8 cellular contexts compared by ENCODE assay signal in genomic region chr22:41939981-41940852, GRCh38. TPM values are rescaled to one million over a fixed set of nuclear protein-coding genes. Genes with fewer than 3 reads are reported as not detected.
A peak's percentile ranks its signal among the peaks of the same experiment; 100 is the strongest.
DNase-seq lines count a peak whose midpoint lies in the region; ATAC-seq and TF ChIP-seq lines count a peak whose summit lies in the region.

No MANE protein-coding gene starts in this region.

- peak overlapping the region; percentile 2; the same call in 1 of the 2 replicates for H2AK5ac ChIP-seq in IMR-90 (ENCODE audit: low read depth, low read length)

- H2AK9ac ChIP-seq in IMR-90 (replicated peaks; ENCODE audit: low read depth, low read length, poor library complexity), result no peak overlapping the region

- H2BK20ac ChIP-seq in IMR-90 (ENCODE audit: low read depth, low read length), result no peak overlapping the region

- no peak for TF ChIP-seq CTCF in GM10266 (IDR thresholded peaks at IDR 0.05; ENCODE audit: control insufficient read depth, insufficient read depth, low read depth, missing control alignments)
- TF ChIP-seq CTCF in IMR-90 (conservative IDR thresholded peaks at IDR 0.05; ENCODE audit: low read depth, low read length), result no peak
- no peak for TF ChIP-seq CTCF in gastroesophageal sphincter (IDR thresholded peaks at IDR 0.05)

- H3K14ac ChIP-seq in IMR-90 (replicated peaks; ENCODE audit: low read depth, low read length), result no peak overlapping the region

- H2BK15ac ChIP-seq in IMR-90 (ENCODE audit: low read depth, low read length), result no peak overlapping the region

- H3K79me1 ChIP-seq in IMR-90 (ENCODE audit: low read depth in 1 of 2, low read length in 2 of 2), result peaks cover 0 to 17% of the 10 kb centered on the region in 2 experiments; a peak in 2 of 4 replicates

- no peak overlapping the region for H3K18ac ChIP-seq in IMR-90 (ENCODE audit: low read depth, low read length)

- DNase-seq in GM10266 (ENCODE audit: extremely low spot score), result peak; percentile 79
- no peak for DNase-seq in IMR-90
- DNase-seq in activated CD8-positive, alpha-beta memory T cell treated with anti-CD3 and anti-CD28 coated beads, Interleukin-2, amount 50 U/mL, for 1 hour (ENCODE audit: extremely low read depth), result peak; percentile 92
- DNase-seq in stimulated activated CD4-positive, alpha-beta T cell treated with anti-CD3 and anti-CD28 coated beads, Interleukin-4, amount 100 ng/mL, for 4 hours, result peak; percentile 83 to 96
- no peak for DNase-seq in cerebellar nuclear complex (lab: John Stamatoyannopoulos, UW)
- no peak for DNase-seq in NCI-H187 (lab: John Stamatoyannopoulos, UW)

- H3K4me3 ChIP-seq in IMR-90 (ENCODE audit: insufficient read depth, low read depth, low read length) (no peak overlapping the region), gastroesophageal sphincter (no peak overlapping the region)

- H3K4me2 ChIP-seq in IMR-90 (ENCODE audit: low read depth, low read length), result no peak overlapping the region

- TF ChIP-seq EP300 in gastroesophageal sphincter (IDR thresholded peaks at IDR 0.05), result no peak

- H4K8ac ChIP-seq in IMR-90 (ENCODE audit: low read depth in 2 of 2, low read length in 2 of 2), result peak overlapping the region in 1 of 2 experiments; percentile 16; a peak in 1 of 4 replicates

- WGBS in IMR-90 (ENCODE audit: extremely low coverage in 2 of 2, insufficient read length in 1 of 2), 2 experiments, result 78% methylated on average over 4 of the region's 13 CpGs; no CpG with 5 or more reads in 1 of the 2 experiments
- 81 to 83% methylated on average over 7 to 10 of the region's 13 CpGs for WGBS in gastroesophageal sphincter (ENCODE audit: low coverage in 1 of 2), 2 donors

- intact Hi-C loops in IMR-90 (cut with micrococcal nuclease), result no loop called here

- H3K9me3 ChIP-seq in IMR-90 (ENCODE audit: control insufficient read depth, insufficient read depth, low read length), result no peaks in the 10 kb centered on the region
- no peaks in the 10 kb centered on the region for H3K9me3 ChIP-seq in gastroesophageal sphincter

- H3K9ac ChIP-seq in IMR-90 (ENCODE audit: low read depth, low read length), result no peak overlapping the region

- CTCF ChIA-PET in IMR-90 (lab: Yijun Ruan, JAX), result interaction anchor here (0.6 to 2.0 kb wide), 11 partner anchors 12 to 246 kb away, joined by 3 to 26 read pairs (median 4); partner anchors contain the start of gene TNFRSF13C

- in situ Hi-C loops in IMR-90 (cut with MboI; ENCODE audit: low sequenced_read_pairs), result loop anchor here (5.0 kb wide), 1 partner anchor 243 kb away; the partner anchor contains the start of gene MEI1

- peak overlapping the region; percentile 71 for H2AFZ ChIP-seq in IMR-90 (replicated peaks; ENCODE audit: low read length, poor library complexity)

- H3K9me1 ChIP-seq in IMR-90 (ENCODE audit: insufficient read depth, low read length), result no peaks in the 10 kb centered on the region

- H3K23ac ChIP-seq in IMR-90 (ENCODE audit: low read depth, low read length), result no peak overlapping the region

- POLR2A ChIA-PET in IMR-90 (lab: Charles Lee; ENCODE audit: unreplicated experiment), result interaction anchor here (0.5 kb wide), 1 partner anchor 225 kb away, joined by 3 read pairs; no protein-coding TSS in a partner anchor

- TF ChIP-seq RAD21 in IMR-90 (IDR thresholded peaks at IDR 0.05; ENCODE audit: low read length), result no peak

- no peak overlapping the region; the same call in 1 of the 2 replicates for H4K91ac ChIP-seq in IMR-90 (ENCODE audit: insufficient read depth, low read depth, low read length)

- H4K5ac ChIP-seq in IMR-90 (ENCODE audit: low read depth, low read length), result no peak overlapping the region

- dilution Hi-C loops in IMR-90 (cut with HindIII; ENCODE audit: low sequenced_read_pairs, unreplicated experiment), result no loop called here

- peak overlapping the region; percentile 15; the same call in 1 of the 2 replicates for H3K4ac ChIP-seq in IMR-90 (ENCODE audit: low read depth, low read length)

- H2BK5ac ChIP-seq in IMR-90 (ENCODE audit: low read depth, low read length, poor library complexity, severe bottlenecking), result no peak overlapping the region

- TF ChIP-seq POLR2A in IMR-90 (IDR thresholded peaks at IDR 0.05; ENCODE audit: low read depth, low read length) (no peak), gastroesophageal sphincter (IDR thresholded peaks at IDR 0.05) (no peak)

- no peak overlapping the region for H3K56ac ChIP-seq in IMR-90 (ENCODE audit: extremely low read depth, insufficient read depth, low read length)

- peaks cover 6% of the 10 kb centered on the region; the same call in 1 of the 2 replicates for H4K20me1 ChIP-seq in IMR-90 (ENCODE audit: insufficient read depth, low read length)

- H3K4me1 ChIP-seq in IMR-90 (ENCODE audit: control insufficient read depth, insufficient read depth, low read length) (peaks cover 8% of the 10 kb centered on the region), gastroesophageal sphincter (peaks cover 0 to 29% (median 6%) of the 10 kb centered on the region in 3 donors)

- BruUV-seq in IMR-90 (replicated peaks; lab: Mats Ljungman, UMichigan), result no TSS peak

- ATAC-seq in GM21367 (IDR thresholded peaks at IDR 0.05; ENCODE audit: unreplicated experiment), result peak; percentile 40
- ATAC-seq in IMR-90 (ENCODE audit: low read depth), result no peak
- no peak for ATAC-seq in gastroesophageal sphincter

- no peak overlapping the region for H2BK120ac ChIP-seq in IMR-90 (ENCODE audit: low read depth, low read length)

- H3K27me3 ChIP-seq in IMR-90 (ENCODE audit: control insufficient read depth, insufficient read depth, low read length) (no peaks in the 10 kb centered on the region), gastroesophageal sphincter (no peaks in the 10 kb centered on the region)

- H3K36me3 ChIP-seq in IMR-90 (ENCODE audit: control insufficient read depth, insufficient read depth, low read length), result no peaks in the 10 kb centered on the region
- no peaks in the 10 kb centered on the region for H3K36me3 ChIP-seq in gastroesophageal sphincter

- H3K27ac ChIP-seq in IMR-90 (ENCODE audit: insufficient read depth, low read length) (no peak overlapping the region), gastroesophageal sphincter (peak overlapping the region in 3 of 4 donors; percentile 5 to 59 (median 58))

TF ChIP-seq in IMR-90, 13 proteins besides CTCF, POLR2A, EP300 and RAD21:
- TF ChIP-seq MXI1 (IDR thresholded peaks at IDR 0.05; ENCODE audit: borderline replicate concordance, low read depth, low read length) (no peak), MAZ (IDR thresholded peaks at IDR 0.05; ENCODE audit: borderline replicate concordance, low read depth, low read length) (no peak), CHD1 (IDR thresholded peaks at IDR 0.05; ENCODE audit: low read depth, low read length) (no peak), MAFK (IDR thresholded peaks at IDR 0.05; ENCODE audit: low read depth, low read length) (no peak), BHLHE40 (IDR thresholded peaks at IDR 0.05; ENCODE audit: low read depth, low read length) (no peak), USF2 (IDR thresholded peaks at IDR 0.05; ENCODE audit: low read depth, low read length) (no peak), NFE2L2 (IDR thresholded peaks at IDR 0.05; ENCODE audit: low read depth, low read length) (no peak), RCOR1 (IDR thresholded peaks at IDR 0.05; ENCODE audit: insufficient replicate concordance, low read length) (no peak)
- TF ChIP-seq, protein P1, sequence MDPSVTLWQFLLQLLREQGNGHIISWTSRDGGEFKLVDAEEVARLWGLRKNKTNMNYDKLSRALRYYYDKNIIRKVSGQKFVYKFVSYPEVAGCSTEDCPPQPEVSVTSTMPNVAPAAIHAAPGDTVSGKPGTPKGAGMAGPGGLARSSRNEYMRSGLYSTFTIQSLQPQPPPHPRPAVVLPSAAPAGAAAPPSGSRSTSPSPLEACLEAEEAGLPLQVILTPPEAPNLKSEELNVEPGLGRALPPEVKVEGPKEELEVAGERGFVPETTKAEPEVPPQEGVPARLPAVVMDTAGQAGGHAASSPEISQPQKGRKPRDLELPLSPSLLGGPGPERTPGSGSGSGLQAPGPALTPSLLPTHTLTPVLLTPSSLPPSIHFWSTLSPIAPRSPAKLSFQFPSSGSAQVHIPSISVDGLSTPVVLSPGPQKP (IDR thresholded peaks at IDR 0.05; ENCODE audit: borderline replicate concordance, low read depth, low read length), result no peak

RNA-seq across cellular contexts. Expression of gene CENPM, which starts 6.7 kb away (rescaled TPM):
- 14.7 and 18.1 TPM in 2 replicates for total RNA-seq in IMR-90 (2012; rRNA removed)
- 20.1 and 31.3 TPM in 2 replicates for polyA plus RNA-seq in IMR-90 (2012; rRNA removed)
- polyA plus RNA-seq in IMR-90 (2012; cell fraction: cytosol; rRNA removed), result 10.5 and 19.3 TPM in 2 replicates
- 8.7 and 23.0 TPM in 2 replicates for polyA plus RNA-seq in IMR-90 (2012; cell fraction: nucleus; rRNA removed; ENCODE audit: low replicate concordance)
- total RNA-seq in gastroesophageal sphincter, result 1 to 10 TPM in 2 of 4 donors, not detected in 2; 1.9 to 3.4 TPM

RNA-seq across cellular contexts. Expression of gene TNFRSF13C, which starts 13.6 kb away (rescaled TPM):
- total RNA-seq in IMR-90 (2012; rRNA removed) (under 0.01 TPM in 1 of 2 replicates, not detected in the other), gastroesophageal sphincter (under 1 TPM in 2 of 4 donors, not detected in 2; 0.12 to 0.16 TPM)
- polyA plus RNA-seq in IMR-90 (2012; rRNA removed), result 0.14 and 0.16 TPM in 2 replicates
- polyA plus RNA-seq in IMR-90 (2012; cell fraction: cytosol; rRNA removed), result 0.08 and 0.09 TPM in 2 replicates
- polyA plus RNA-seq in IMR-90 (2012; cell fraction: nucleus; rRNA removed; ENCODE audit: low replicate concordance), result 1.1 and 1.9 TPM in 2 replicates

RNA-seq across cellular contexts. Expression of gene SHISA8, which starts 25.3 kb away (rescaled TPM):
- total RNA-seq in IMR-90 (2012; rRNA removed) (not detected in 2 replicates), gastroesophageal sphincter (not detected)
- polyA plus RNA-seq in IMR-90 (2012; rRNA removed), result not detected in 2 replicates
- not detected in 2 replicates for polyA plus RNA-seq in IMR-90 (2012; cell fraction: cytosol; rRNA removed)
- not detected in 2 replicates for polyA plus RNA-seq in IMR-90 (2012; cell fraction: nucleus; rRNA removed; ENCODE audit: low replicate concordance)

RNA-seq across cellular contexts. Expression of gene SEPTIN3, which starts 29.0 kb away (rescaled TPM):
- total RNA-seq in IMR-90 (2012; rRNA removed), result under 0.01 and 0.18 TPM in 2 replicates
- polyA plus RNA-seq in IMR-90 (2012; rRNA removed), result 0.14 and 0.15 TPM in 2 replicates
- polyA plus RNA-seq in IMR-90 (2012; cell fraction: cytosol; rRNA removed), result 0.02 and 0.13 TPM in 2 replicates
- polyA plus RNA-seq in IMR-90 (2012; cell fraction: nucleus; rRNA removed; ENCODE audit: low replicate concordance), result 0.12 and 0.17 TPM in 2 replicates
- total RNA-seq in gastroesophageal sphincter, result 1 to 10 TPM in 1 of 4 donors, under 1 TPM in 2, not detected in 1; 0.13 to 1.2 (median 0.93) TPM

Comparison
In these comparisons a context has a peak if more than half of its experiments do, and no peak if none do; other contexts are left out.
1. DNase-seq: peak in GM10266 (single experiment), activated CD8-positive, alpha-beta memory T cell treated with anti-CD3 and anti-CD28 coated beads, Interleukin-2, amount 50 U/mL, for 1 hour (single experiment) and stimulated activated CD4-positive, alpha-beta T cell treated with anti-CD3 and anti-CD28 coated beads, Interleukin-4, amount 100 ng/mL, for 4 hours (2 of 2); none in IMR-90 (single experiment), cerebellar nuclear complex (0 of 2) and NCI-H187 (0 of 2).